11 cellular contexts compared by ENCODE assay signal in genomic region chr17:19263621-19264010, GRCh38. TPM values are rescaled to one million over a fixed set of nuclear protein-coding genes. Genes with fewer than 3 reads are reported as not detected.
DNase-seq lines count a peak whose midpoint lies in the region; ATAC-seq and TF ChIP-seq lines count a peak whose summit lies in the region.
"Had no signal": no experiment of that assay in that cellular context is flagged by ENCODE, and none has a peak within 500 bp of the region (broad histone marks: within the 10 kb centered on the region; RNA-seq: fewer than 3 reads in every experiment).

No MANE protein-coding gene starts in this region.

- H4K8ac ChIP-seq in trophoblast cell (ENCODE audit: low read depth, low read length): no peak overlapping the region

- H4K12ac ChIP-seq in trophoblast cell (ENCODE audit: low read depth, low read length): no peak overlapping the region

- ATAC-seq in WTC11: no peak
- peak; percentile 73 for ATAC-seq in gastroesophageal sphincter
- no peak for ATAC-seq in GM18873 (IDR thresholded peaks at IDR 0.05; ENCODE audit: low FRiP score, unreplicated experiment)
- no peak for ATAC-seq in HG03442 (IDR thresholded peaks at IDR 0.05; ENCODE audit: unreplicated experiment)

- H3K27me3 ChIP-seq in ACC112 (ENCODE audit: insufficient read depth, low read length) (no peaks in the 10 kb centered on the region), gastroesophageal sphincter (no peaks in the 10 kb centered on the region), trophoblast cell (ENCODE audit: insufficient read depth, low read length) (no peaks in the 10 kb centered on the region)
- H3K27me3 ChIP-seq in effector memory CD4-positive, alpha-beta T cell (replicated peaks; ENCODE audit: control insufficient read depth, insufficient read depth, low read length, poor library complexity, severe bottlenecking): no peaks in the 10 kb centered on the region

- no peak overlapping the region for H3K4me3 Mint-ChIP-seq in WTC11
- H3K4me3 Mint-ChIP-seq: memory B cell had no signal

- peak overlapping the region; percentile 1 for H4K91ac ChIP-seq in trophoblast cell (ENCODE audit: low read depth, low read length)

- TF ChIP-seq EP300 in gastroesophageal sphincter (IDR thresholded peaks at IDR 0.05): no peak

- peak overlapping the region; percentile 56 for H3K27ac ChIP-seq in ACC112 (ENCODE audit: low read depth, low read length)
- peak overlapping the region; percentile 9 to 75 (median 65) for H3K27ac ChIP-seq in gastroesophageal sphincter
- peak overlapping the region; percentile 60 for H3K27ac ChIP-seq in trophoblast cell (ENCODE audit: low read depth, low read length)
- no peak overlapping the region for H3K27ac ChIP-seq in effector memory CD4-positive, alpha-beta T cell (ENCODE audit: insufficient read depth, low read length, poor library complexity, severe bottlenecking)

- H3K9me3 ChIP-seq in gastroesophageal sphincter (no peaks in the 10 kb centered on the region), trophoblast cell (ENCODE audit: insufficient read depth, low read depth, low read length) (no peaks in the 10 kb centered on the region)
- H3K9me3 ChIP-seq in effector memory CD4-positive, alpha-beta T cell (ENCODE audit: control insufficient read depth, low read length): no peaks in the 10 kb centered on the region

- no peak overlapping the region for H2BK12ac ChIP-seq in trophoblast cell (ENCODE audit: low read length)

- no peak for DNase-seq in WTC11 (ENCODE audit: low spot score)
- peak; percentile 53 to 55 for DNase-seq in trophoblast cell
- no peak for DNase-seq in occipital lobe (lab: John Stamatoyannopoulos, UW)
- DNase-seq in effector memory CD4-positive, alpha-beta T cell: no peak
- DNase-seq: NCI-H1436 treated with DMSO at 0.1 percent for 48 hours, SHP77 had no signal

- H3K4ac ChIP-seq in trophoblast cell (ENCODE audit: low read depth, low read length): no peak overlapping the region

- H2AFZ ChIP-seq in ACC112 (ENCODE audit: low read length, unreplicated experiment) (no peak overlapping the region), trophoblast cell (ENCODE audit: insufficient read depth, low read length, poor library complexity) (no peak overlapping the region)

- POLR2A ChIA-PET in WTC11 (lab: Charles Lee): interaction anchor here (0.7 kb wide), 1 partner anchor 9 kb away, joined by 8 read pairs; no protein-coding TSS in a partner anchor

- no peak overlapping the region for H2BK120ac ChIP-seq in trophoblast cell (ENCODE audit: insufficient read depth, low read length, poor library complexity)

- H2AK5ac ChIP-seq in trophoblast cell (ENCODE audit: low read length): no peak overlapping the region

- H3K9ac ChIP-seq in trophoblast cell (ENCODE audit: low read length): no peak overlapping the region

- H3K27me3 Mint-ChIP-seq in WTC11 (ENCODE audit: low read depth): no peaks in the 10 kb centered on the region

- H3K9me3 Mint-ChIP-seq in WTC11: no peaks in the 10 kb centered on the region
- H3K9me3 Mint-ChIP-seq: memory B cell had no signal

- H3K27ac Mint-ChIP-seq in WTC11: peak overlapping the region; percentile 10; the same call in 1 of the 2 replicates
- H3K27ac Mint-ChIP-seq: memory B cell had no signal

- H3K79me2 ChIP-seq in ACC112 (ENCODE audit: control insufficient read depth, insufficient read depth, low read length, unreplicated experiment) (peaks cover 75% of the 10 kb centered on the region), trophoblast cell (ENCODE audit: control insufficient read depth, insufficient read depth, low read length, poor library complexity) (peaks cover 8% of the 10 kb centered on the region)

- H3K4me1 Mint-ChIP-seq in WTC11: peaks cover 28% of the 10 kb centered on the region

- peaks cover 7% of the 10 kb centered on the region for H3K79me1 ChIP-seq in trophoblast cell (ENCODE audit: low read length)

- H3K14ac ChIP-seq in trophoblast cell (ENCODE audit: low read length): no peak overlapping the region

- peak overlapping the region; percentile 22 for H2BK5ac ChIP-seq in trophoblast cell (ENCODE audit: low read depth, low read length, poor library complexity)

- no peak overlapping the region for H3K4me2 ChIP-seq in trophoblast cell (ENCODE audit: low read length)

- peak overlapping the region; percentile 1; the same call in 1 of the 2 replicates for H3K4me3 ChIP-seq in ACC112 (ENCODE audit: low read depth, low read length)
- H3K4me3 ChIP-seq in gastroesophageal sphincter: no peak overlapping the region
- H3K4me3 ChIP-seq in trophoblast cell (ENCODE audit: low read depth, low read length): no peak overlapping the region
- no peak overlapping the region for H3K4me3 ChIP-seq in effector memory CD4-positive, alpha-beta T cell (ENCODE audit: insufficient read depth, low read depth, low read length, poor library complexity, severe bottlenecking)

- TF ChIP-seq CTCF in WTC11 (IDR thresholded peaks at IDR 0.05): no peak
- no peak for TF ChIP-seq CTCF in gastroesophageal sphincter (IDR thresholded peaks at IDR 0.05)

- no peak overlapping the region for H3K18ac ChIP-seq in trophoblast cell (ENCODE audit: low read length)

- H3K36me3 Mint-ChIP-seq in WTC11: 0 out of 2 replicates have a peak, but pooled peaks cover 2% of the 10 kb centered on the region

- TF ChIP-seq POLR2A in gastroesophageal sphincter (IDR thresholded peaks at IDR 0.05): no peak

- CTCF ChIA-PET in WTC11 (lab: Charles Lee): interaction anchor here (1.9 kb wide), 1 partner anchor 74 kb away, joined by 6 read pairs; no protein-coding TSS in a partner anchor

- no peaks in the 10 kb centered on the region for H3K36me3 ChIP-seq in ACC112 (ENCODE audit: insufficient read depth, low read length)
- H3K36me3 ChIP-seq in gastroesophageal sphincter: no peaks in the 10 kb centered on the region
- peaks cover 0 to 2% of the 10 kb centered on the region in 2 experiments for H3K36me3 ChIP-seq in trophoblast cell (ENCODE audit: control insufficient read depth in 1 of 2, insufficient read depth in 2 of 2, low read length in 2 of 2)
- no peaks in the 10 kb centered on the region for H3K36me3 ChIP-seq in effector memory CD4-positive, alpha-beta T cell (ENCODE audit: control insufficient read depth, insufficient read depth, low read length)

- H3K4me1 ChIP-seq in ACC112 (ENCODE audit: control insufficient read depth, insufficient read depth, low read length, unreplicated experiment): peaks cover 20% of the 10 kb centered on the region
- peaks cover 7 to 82% (median 57%) of the 10 kb centered on the region in 3 donors for H3K4me1 ChIP-seq in gastroesophageal sphincter
- H3K4me1 ChIP-seq in trophoblast cell (ENCODE audit: control insufficient read depth in 1 of 2, insufficient read depth in 2 of 2, low read length in 2 of 2): peaks cover 19 to 31% of the 10 kb centered on the region in 2 experiments
- H3K4me1 ChIP-seq in effector memory CD4-positive, alpha-beta T cell (ENCODE audit: control insufficient read depth, insufficient read depth, low read length, poor library complexity, severe bottlenecking): no peaks in the 10 kb centered on the region

- no peak overlapping the region for H3K23ac ChIP-seq in trophoblast cell (ENCODE audit: low read length)

- 27 to 31% methylated on average over 2 of the region's 3 CpGs for WGBS in gastroesophageal sphincter (ENCODE audit: low coverage in 1 of 2), 2 donors
- no CpG with 5 or more reads among the region's 3 CpGs for WGBS in trophoblast cell (ENCODE audit: extremely low coverage, insufficient coverage, insufficient read length)

TF ChIP-seq in WTC11, 78 proteins besides CTCF, POLR2A, EP300 and RAD21 (continues in another document):
- no peak for TF ChIP-seq ESRRA (CRISPR knock-in tag; IDR thresholded peaks at IDR 0.05; ENCODE audit: borderline replicate concordance)
- TF ChIP-seq RORB (CRISPR knock-in tag; IDR thresholded peaks at IDR 0.05): no peak
- TF ChIP-seq, protein P1, sequence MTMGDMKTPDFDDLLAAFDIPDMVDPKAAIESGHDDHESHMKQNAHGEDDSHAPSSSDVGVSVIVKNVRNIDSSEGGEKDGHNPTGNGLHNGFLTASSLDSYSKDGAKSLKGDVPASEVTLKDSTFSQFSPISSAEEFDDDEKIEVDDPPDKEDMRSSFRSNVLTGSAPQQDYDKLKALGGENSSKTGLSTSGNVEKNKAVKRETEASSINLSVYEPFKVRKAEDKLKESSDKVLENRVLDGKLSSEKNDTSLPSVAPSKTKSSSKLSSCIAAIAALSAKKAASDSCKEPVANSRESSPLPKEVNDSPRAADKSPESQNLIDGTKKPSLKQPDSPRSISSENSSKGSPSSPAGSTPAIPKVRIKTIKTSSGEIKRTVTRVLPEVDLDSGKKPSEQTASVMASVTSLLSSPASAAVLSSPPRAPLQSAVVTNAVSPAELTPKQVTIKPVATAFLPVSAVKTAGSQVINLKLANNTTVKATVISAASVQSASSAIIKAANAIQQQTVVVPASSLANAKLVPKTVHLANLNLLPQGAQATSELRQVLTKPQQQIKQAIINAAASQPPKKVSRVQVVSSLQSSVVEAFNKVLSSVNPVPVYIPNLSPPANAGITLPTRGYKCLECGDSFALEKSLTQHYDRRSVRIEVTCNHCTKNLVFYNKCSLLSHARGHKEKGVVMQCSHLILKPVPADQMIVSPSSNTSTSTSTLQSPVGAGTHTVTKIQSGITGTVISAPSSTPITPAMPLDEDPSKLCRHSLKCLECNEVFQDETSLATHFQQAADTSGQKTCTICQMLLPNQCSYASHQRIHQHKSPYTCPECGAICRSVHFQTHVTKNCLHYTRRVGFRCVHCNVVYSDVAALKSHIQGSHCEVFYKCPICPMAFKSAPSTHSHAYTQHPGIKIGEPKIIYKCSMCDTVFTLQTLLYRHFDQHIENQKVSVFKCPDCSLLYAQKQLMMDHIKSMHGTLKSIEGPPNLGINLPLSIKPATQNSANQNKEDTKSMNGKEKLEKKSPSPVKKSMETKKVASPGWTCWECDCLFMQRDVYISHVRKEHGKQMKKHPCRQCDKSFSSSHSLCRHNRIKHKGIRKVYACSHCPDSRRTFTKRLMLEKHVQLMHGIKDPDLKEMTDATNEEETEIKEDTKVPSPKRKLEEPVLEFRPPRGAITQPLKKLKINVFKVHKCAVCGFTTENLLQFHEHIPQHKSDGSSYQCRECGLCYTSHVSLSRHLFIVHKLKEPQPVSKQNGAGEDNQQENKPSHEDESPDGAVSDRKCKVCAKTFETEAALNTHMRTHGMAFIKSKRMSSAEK (CRISPR knock-in tag; IDR thresholded peaks at IDR 0.05; ENCODE audit: borderline replicate concordance): no peak
- no peak for TF ChIP-seq ZNF232 (CRISPR knock-in tag; IDR thresholded peaks at IDR 0.05)
- TF ChIP-seq RELA (CRISPR knock-in tag; IDR thresholded peaks at IDR 0.05; ENCODE audit: borderline replicate concordance): no peak
- TF ChIP-seq TCF7 (CRISPR knock-in tag; IDR thresholded peaks at IDR 0.05; ENCODE audit: low read depth): no peak
- no peak for TF ChIP-seq MAX (CRISPR knock-in tag; IDR thresholded peaks at IDR 0.05)
- no peak for TF ChIP-seq OVOL2 (CRISPR knock-in tag; IDR thresholded peaks at IDR 0.05; ENCODE audit: borderline replicate concordance)

RNA-seq across cellular contexts. Expression of gene EPN2, which starts 26.4 kb away (rescaled TPM):
- total RNA-seq in WTC11 (2021): 48.8 to 62.7 TPM (median 62.3 TPM) in 3 replicates
- 100 to 1,000 TPM in 1 of 4 donors, 10 to 100 TPM in 3; 30.7 to 156 (median 45.1) TPM for total RNA-seq in gastroesophageal sphincter
- 59.0 and 60.9 TPM in 2 replicates for polyA plus RNA-seq in trophoblast cell (2013)
- total RNA-seq in occipital lobe: 53.5 TPM

Comparison
In these comparisons a context has a peak if more than half of its experiments do, and no peak if none do; other contexts are left out.
1. DNase-seq: peak in trophoblast cell (2 of 2); none in WTC11 (single experiment), occipital lobe (single experiment) and effector memory CD4-positive, alpha-beta T cell (0 of 3).